Comparison of ENCODE assay signal across 6 cellular contexts in the genomic region with DNA sequence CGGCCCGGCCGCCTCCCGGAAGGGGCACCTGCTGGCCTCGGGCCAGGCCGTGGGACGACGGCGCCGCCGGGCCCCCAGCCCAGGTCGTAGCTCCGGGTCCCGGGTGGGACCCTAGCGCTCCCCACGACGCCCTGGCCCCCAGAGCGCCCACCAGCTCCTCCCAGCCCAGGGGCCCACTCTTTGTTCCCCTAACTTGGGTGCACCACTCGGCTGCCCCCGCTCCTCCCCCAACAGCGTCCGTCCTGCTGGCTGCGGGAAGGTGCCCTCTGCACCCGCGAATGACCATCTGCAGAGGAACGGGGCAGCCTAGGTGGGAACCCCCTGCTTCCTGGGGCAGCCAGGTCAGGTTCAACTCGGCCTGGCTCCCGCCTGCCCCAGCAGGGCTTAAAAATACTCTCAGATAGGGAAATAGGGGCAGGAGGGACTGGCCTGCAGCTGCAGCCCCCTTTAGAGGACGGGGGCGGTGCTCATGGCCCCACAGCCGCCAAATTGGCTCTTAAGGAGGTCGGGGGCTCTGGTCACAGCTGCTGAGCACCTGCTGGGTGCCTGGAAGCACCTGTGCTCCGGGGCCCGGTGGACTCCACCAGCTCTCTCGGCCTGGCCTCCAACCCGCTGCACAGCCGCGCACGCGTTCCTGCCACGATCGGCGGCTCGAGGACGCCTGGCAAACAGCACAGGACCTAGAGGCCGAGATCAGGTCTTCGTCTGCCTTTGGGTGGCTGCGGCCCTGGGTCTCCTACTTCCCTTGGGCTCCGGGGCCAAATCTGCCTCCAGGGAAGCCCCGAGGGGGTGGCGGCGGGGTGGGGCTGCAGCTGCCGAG. TPM values are rescaled to one million over a fixed set of nuclear protein-coding genes. Genes with fewer than 3 reads are reported as not detected.
DNase-seq lines count a peak whose midpoint lies in the region; ATAC-seq and TF ChIP-seq lines count a peak whose summit lies in the region.

No MANE protein-coding gene starts in this region.

- peak overlapping the region; percentile 75 to 93 for H3K4me3 ChIP-seq in gastroesophageal sphincter
- peak overlapping the region; percentile 83 for H3K4me3 ChIP-seq in suprapubic skin

- H3K27me3 ChIP-seq in gastroesophageal sphincter (peaks cover 8% of the 10 kb centered on the region), suprapubic skin (peaks cover 20% of the 10 kb centered on the region)

- H3K36me3 ChIP-seq in gastroesophageal sphincter (no peaks in the 10 kb centered on the region), suprapubic skin (no peaks in the 10 kb centered on the region)

- DNase-seq in COLO668 (lab: John Stamatoyannopoulos, UW; ENCODE audit: unreplicated experiment) (peak; percentile 79), NCI-H524 treated with DMSO at 0.1 percent for 48 hours (lab: John Stamatoyannopoulos, UW) (peak; percentile 33), suprapubic skin (ENCODE audit: low spot score in 2 of 2) (no peak), AG08396 (ENCODE audit: low spot score) (no peak), UCSD-AML1 (lab: John Stamatoyannopoulos, UW; ENCODE audit: unreplicated experiment) (no peak)

- ATAC-seq in gastroesophageal sphincter, result no peak

- WGBS in gastroesophageal sphincter (ENCODE audit: low coverage in 1 of 2), 2 donors, result no CpG with 5 or more reads among the region's 53 CpGs
- WGBS in suprapubic skin, result 6% methylated on average over 18 of the region's 53 CpGs

- TF ChIP-seq EP300 in gastroesophageal sphincter (IDR thresholded peaks at IDR 0.05) (no peak), suprapubic skin (IDR thresholded peaks at IDR 0.05) (no peak)

- TF ChIP-seq POLR2A in gastroesophageal sphincter (IDR thresholded peaks at IDR 0.05) (no peak), suprapubic skin (IDR thresholded peaks at IDR 0.05) (no peak)

- TF ChIP-seq CTCF in gastroesophageal sphincter (IDR thresholded peaks at IDR 0.05) (no peak), suprapubic skin (IDR thresholded peaks at IDR 0.05) (no peak)

- peaks cover 9 to 98% (median 63%) of the 10 kb centered on the region in 3 donors for H3K4me1 ChIP-seq in gastroesophageal sphincter
- H3K4me1 ChIP-seq in suprapubic skin, result peaks cover 83% of the 10 kb centered on the region

- H3K9me3 ChIP-seq in gastroesophageal sphincter (no peaks in the 10 kb centered on the region), suprapubic skin (no peaks in the 10 kb centered on the region)

- H3K27ac ChIP-seq in gastroesophageal sphincter, result peak overlapping the region; percentile 84 to 97 (median 92)
- H3K27ac ChIP-seq in suprapubic skin, result peak overlapping the region; percentile 94

RNA-seq across cellular contexts. Expression of a gene that starts 0.6 kb away (rescaled TPM):
- total RNA-seq in gastroesophageal sphincter, result 100 to 1,000 TPM in 3 of 4 donors, 10 to 100 TPM in 1; 58.6 to 259 (median 172) TPM
- 100 to 1,000 TPM; 200 to 623 (median 316) TPM for total RNA-seq in suprapubic skin

RNA-seq across cellular contexts. Expression of a gene that starts 19.2 kb away (rescaled TPM):
- total RNA-seq in gastroesophageal sphincter, result 1,000 to 10,000 TPM in 3 of 4 donors, 100 to 1,000 TPM in 1; 383 to 2,881 (median 2,372) TPM
- total RNA-seq in suprapubic skin, result 1,000 to 10,000 TPM; 1,604 to 3,217 (median 2,363) TPM

RNA-seq across cellular contexts. Expression of a gene that starts 39.4 kb away (rescaled TPM):
- total RNA-seq in gastroesophageal sphincter (1 to 10 TPM; 2.7 to 9.8 (median 3.8) TPM), suprapubic skin (1 to 10 TPM; 3.8 to 7.2 (median 4.5) TPM)

RNA-seq across cellular contexts. Expression of a gene that starts 59.6 kb away (rescaled TPM):
- total RNA-seq in gastroesophageal sphincter (under 1 TPM in 1 of 4 donors, not detected in 3; 0.20 TPM), suprapubic skin (1 to 10 TPM; 2.0 to 6.6 (median 3.9) TPM)

Comparison
In these comparisons a context has a peak if more than half of its experiments do, and no peak if none do; other contexts are left out.
1. DNase-seq: peak in COLO668 (single experiment) and NCI-H524 treated with DMSO at 0.1 percent for 48 hours (single experiment); none in suprapubic skin (0 of 2), AG08396 (single experiment) and UCSD-AML1 (single experiment).